Comparison of ENCODE assay signal across 9 cellular contexts in the genomic region with DNA sequence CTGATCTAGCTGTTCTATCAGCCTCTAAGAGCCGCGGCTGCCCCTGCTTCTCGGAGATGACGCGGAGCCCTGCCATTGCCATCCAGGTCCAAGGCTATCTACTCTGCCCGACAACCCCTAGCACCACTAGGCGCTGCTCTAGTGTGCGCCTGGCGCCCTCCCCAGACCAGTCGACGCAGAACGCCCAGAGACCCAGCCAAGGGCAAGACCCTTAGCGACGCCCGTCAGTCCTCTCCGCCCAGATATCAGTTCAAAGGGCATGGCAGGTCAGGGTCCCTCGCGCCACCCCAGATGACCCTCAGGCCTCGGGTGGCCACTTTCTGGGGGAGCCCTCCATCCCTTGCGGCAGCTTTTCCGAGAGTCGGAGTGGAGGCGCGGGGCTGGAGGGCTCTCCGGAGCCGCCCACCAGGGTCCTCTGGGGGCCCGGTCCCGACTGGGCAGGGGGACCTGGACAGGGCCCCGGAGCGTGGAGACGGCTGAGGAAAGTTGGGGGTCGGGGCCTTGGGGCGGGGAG. TPM values are rescaled to one million over a fixed set of nuclear protein-coding genes. Genes with fewer than 3 reads are reported as not detected.
DNase-seq lines count a peak whose midpoint lies in the region; ATAC-seq and TF ChIP-seq lines count a peak whose summit lies in the region.
"Had no signal": no experiment of that assay in that cellular context is flagged by ENCODE, and none has a peak within 500 bp of the region (broad histone marks: within the 10 kb centered on the region; RNA-seq: fewer than 3 reads in every experiment).

No MANE protein-coding gene starts in this region.

- no peak overlapping the region for H3K4me3 Mint-ChIP-seq in activated CD8-positive, alpha-beta T cell treated with anti-CD3 and anti-CD28 coated beads for 36 hours
- H3K4me3 Mint-ChIP-seq in activated CD8-positive, alpha-beta T cell treated with anti-CD3 and anti-CD28 coated beads, Interleukin-2, amount 10 ng/mL, durations not matched to agents 7 days and 5 days = no peak overlapping the region

- peak; percentile 42 for ATAC-seq in activated CD8-positive, alpha-beta T cell treated with anti-CD3 and anti-CD28 coated beads for 36 hours
- no peak for ATAC-seq in activated CD8-positive, alpha-beta T cell treated with anti-CD3 and anti-CD28 coated beads, Interleukin-2, amount 10 ng/mL, durations not matched to agents 7 days and 5 days
- ATAC-seq in GM21576 (IDR thresholded peaks at IDR 0.05; ENCODE audit: unreplicated experiment) = no peak

- TF ChIP-seq CTCF in activated CD8-positive, alpha-beta T cell treated with anti-CD3 and anti-CD28 coated beads for 36 hours (IDR thresholded peaks at IDR 0.05) = no peak
- TF ChIP-seq CTCF in astrocyte of the spinal cord (IDR thresholded peaks at IDR 0.05; ENCODE audit: low read depth, low read length) = peak; percentile 53

- POLR2A ChIA-PET in activated CD8-positive, alpha-beta T cell treated with anti-CD3 and anti-CD28 coated beads for 36 hours (lab: Charles Lee) = no interaction called here
- POLR2A ChIA-PET in activated CD8-positive, alpha-beta T cell treated with anti-CD3 and anti-CD28 coated beads, Interleukin-2, amount 10 ng/mL, durations not matched to agents 7 days and 5 days (lab: Charles Lee) = no interaction called here

- H3K9me3 ChIP-seq in iPS-20b (ENCODE audit: insufficient read depth, low read depth, low read length) = no peaks in the 10 kb centered on the region

- peaks cover 3% of the 10 kb centered on the region for H3K4me1 Mint-ChIP-seq in activated CD8-positive, alpha-beta T cell treated with anti-CD3 and anti-CD28 coated beads for 36 hours (ENCODE audit: low read depth)
- peaks cover 11% of the 10 kb centered on the region for H3K4me1 Mint-ChIP-seq in activated CD8-positive, alpha-beta T cell treated with anti-CD3 and anti-CD28 coated beads, Interleukin-2, amount 10 ng/mL, durations not matched to agents 7 days and 5 days (ENCODE audit: low read depth)

- peaks cover 42% of the 10 kb centered on the region for H3K27me3 Mint-ChIP-seq in activated CD8-positive, alpha-beta T cell treated with anti-CD3 and anti-CD28 coated beads for 36 hours
- peaks cover 44% of the 10 kb centered on the region for H3K27me3 Mint-ChIP-seq in activated CD8-positive, alpha-beta T cell treated with anti-CD3 and anti-CD28 coated beads, Interleukin-2, amount 10 ng/mL, durations not matched to agents 7 days and 5 days (ENCODE audit: low read depth)

- no peaks in the 10 kb centered on the region for H3K4me1 ChIP-seq in iPS-20b (ENCODE audit: insufficient read depth, low read length)

- H3K9ac ChIP-seq in iPS-20b (ENCODE audit: low read depth, low read length) = no peak overlapping the region

- in situ Hi-C loops in astrocyte of the spinal cord (cut with HindIII; ENCODE audit: low sequenced_read_pairs) = no loop called here

- no peaks in the 10 kb centered on the region for H3K36me3 ChIP-seq in iPS-20b (ENCODE audit: insufficient read depth, low read depth, low read length)

- no peak overlapping the region for H3K27ac Mint-ChIP-seq in activated CD8-positive, alpha-beta T cell treated with anti-CD3 and anti-CD28 coated beads for 36 hours
- H3K27ac Mint-ChIP-seq in activated CD8-positive, alpha-beta T cell treated with anti-CD3 and anti-CD28 coated beads, Interleukin-2, amount 10 ng/mL, durations not matched to agents 7 days and 5 days = no peak overlapping the region

- intact Hi-C loops in activated CD8-positive, alpha-beta T cell treated with anti-CD3 and anti-CD28 coated beads for 36 hours (cut with micrococcal nuclease) = no loop called here

- peaks cover 61% of the 10 kb centered on the region for H3K27me3 ChIP-seq in iPS-20b (ENCODE audit: insufficient read depth, low read length)

- H3K27ac ChIP-seq in iPS-20b (ENCODE audit: low read length) = no peak overlapping the region

- DNase-seq in activated CD8-positive, alpha-beta T cell treated with anti-CD3 and anti-CD28 coated beads for 36 hours = peak; percentile 24
- DNase-seq in activated CD8-positive, alpha-beta T cell treated with anti-CD3 and anti-CD28 coated beads, Interleukin-2, amount 10 ng/mL, durations not matched to agents 7 days and 5 days = no peak
- DNase-seq in NCI-H146 treated with DMSO at 0.1 percent for 48 hours (lab: John Stamatoyannopoulos, UW; ENCODE audit: unreplicated experiment) (peak; percentile 96), astrocyte of the spinal cord (ENCODE audit: low read depth, low spot score) (peak; percentile 15), skeletal muscle cell (ENCODE audit: low read depth) (no peak)
- no peak for DNase-seq in activated effector memory CD4-positive, alpha-beta T cell treated with anti-CD3 and anti-CD28 coated beads, Interleukin-2, amount 50 U/mL, for 16 hours

- CTCF ChIA-PET in activated CD8-positive, alpha-beta T cell treated with anti-CD3 and anti-CD28 coated beads for 36 hours (lab: Charles Lee) = no interaction called here
- CTCF ChIA-PET in activated CD8-positive, alpha-beta T cell treated with anti-CD3 and anti-CD28 coated beads, Interleukin-2, amount 10 ng/mL, durations not matched to agents 7 days and 5 days (lab: Charles Lee) = no interaction called here

- H3K9me3 Mint-ChIP-seq in activated CD8-positive, alpha-beta T cell treated with anti-CD3 and anti-CD28 coated beads for 36 hours = no peaks in the 10 kb centered on the region
- no peaks in the 10 kb centered on the region for H3K9me3 Mint-ChIP-seq in activated CD8-positive, alpha-beta T cell treated with anti-CD3 and anti-CD28 coated beads, Interleukin-2, amount 10 ng/mL, durations not matched to agents 7 days and 5 days (ENCODE audit: insufficient read depth)

- H3K4me3 ChIP-seq in astrocyte of the spinal cord (ENCODE audit: low read depth, low read length) (peak overlapping the region; percentile 36), iPS-20b (ENCODE audit: low read length) (peak overlapping the region; percentile 73), skeletal muscle cell (ENCODE audit: low read depth, low read length) (peak overlapping the region; percentile 50)

- H3K36me3 Mint-ChIP-seq in activated CD8-positive, alpha-beta T cell treated with anti-CD3 and anti-CD28 coated beads for 36 hours (ENCODE audit: low read depth) = no peaks in the 10 kb centered on the region
- H3K36me3 Mint-ChIP-seq in activated CD8-positive, alpha-beta T cell treated with anti-CD3 and anti-CD28 coated beads, Interleukin-2, amount 10 ng/mL, durations not matched to agents 7 days and 5 days (ENCODE audit: low read depth) = no peaks in the 10 kb centered on the region

RNA-seq across cellular contexts. Expression of a gene that starts 0.4 kb away (rescaled TPM):
- not detected for total RNA-seq in activated CD8-positive, alpha-beta T cell treated with anti-CD3 and anti-CD28 coated beads for 36 hours
- total RNA-seq in activated CD8-positive, alpha-beta T cell treated with anti-CD3 and anti-CD28 coated beads, Interleukin-2, amount 10 ng/mL, durations not matched to agents 7 days and 5 days = not detected
- total RNA-seq: activated CD8-positive, alpha-beta memory T cell treated with anti-CD3 and anti-CD28 coated beads for 36 hours had no signal

Comparison
In these comparisons a context has a peak if more than half of its experiments do, and no peak if none do; other contexts are left out.
1. DNase-seq: peak in activated CD8-positive, alpha-beta T cell treated with anti-CD3 and anti-CD28 coated beads for 36 hours (single experiment), NCI-H146 treated with DMSO at 0.1 percent for 48 hours (single experiment) and astrocyte of the spinal cord (single experiment); none in activated CD8-positive, alpha-beta T cell treated with anti-CD3 and anti-CD28 coated beads, Interleukin-2, amount 10 ng/mL, durations not matched to agents 7 days and 5 days (single experiment), skeletal muscle cell (single experiment) and activated effector memory CD4-positive, alpha-beta T cell treated with anti-CD3 and anti-CD28 coated beads, Interleukin-2, amount 50 U/mL, for 16 hours (single experiment).
2. Peak in every context shown above with its lines, with median percentiles within 50 percentile points of each other: H3K4me3 ChIP-seq.